In genomic region chr5:28743362-28743761, GRCh38 we compare ENCODE assay signal across 15 cellular contexts.
"Had no signal": no experiment of that assay in that cellular context is flagged by ENCODE, and none has a peak within 500 bp of the region (broad histone marks: within the 10 kb centered on the region; RNA-seq: fewer than 3 reads in every experiment).

No MANE protein-coding gene starts in this region.

- DNase-seq: activated CD4-positive, CD25-positive, alpha-beta regulatory T cell; caudate nucleus; foreskin melanocyte; head of caudate nucleus; mammary epithelial cell; mucosa of descending colon; natural killer cell; nucleus accumbens; psoas muscle; stimulated activated CD4-positive, alpha-beta T cell treated with anti-CD3 and anti-CD28 coated beads, Interleukin-12 subunit alpha, Interleukin-12 subunit beta, amount 100 ng/mL, for 4 hours; stimulated activated CD8-positive, alpha-beta memory T cell treated with anti-CD3 and anti-CD28 coated beads, Interleukin-4, amount 100 ng/mL, for 48 hours; stimulated activated naive CD8-positive, alpha-beta T cell treated with anti-CD3 and anti-CD28 coated beads, Interleukin-15, Interleukin-2, amounts not matched to agents 100 U/mL and 50 U/mL, for 24 hours had no signal

- H3K4me1 ChIP-seq: psoas muscle had no signal

- ATAC-seq: esophagus mucosa; left lobe of liver; mucosa of descending colon; natural killer cell; psoas muscle; sciatic nerve; stimulated activated naive CD8-positive, alpha-beta T cell treated with anti-CD3 and anti-CD28 coated beads, Interleukin-15, Interleukin-2, amounts not matched to agents 100 U/mL and 50 U/mL, for 24 hours had no signal

- H3K9me3 ChIP-seq: psoas muscle had no signal

- H3K27ac ChIP-seq: psoas muscle had no signal

- H3K4me3 ChIP-seq: mucosa of descending colon, psoas muscle had no signal
